In genomic region chr6:163679753-163680152, GRCh38 we compare ENCODE assay signal across 22 cellular contexts.
DNase-seq lines count a peak whose midpoint lies in the region; ATAC-seq, FAIRE-seq and TF ChIP-seq lines count a peak whose summit lies in the region.
"Had no signal": no experiment of that assay in that cellular context is flagged by ENCODE, and none has a peak within 500 bp of the region (broad histone marks: within the 10 kb centered on the region; RNA-seq: fewer than 3 reads in every experiment).

No MANE protein-coding gene starts in this region.

- peak; percentile 32 to 65 (median 37) for ATAC-seq in right lobe of liver
- no peak for ATAC-seq in HepG2
- ATAC-seq: A549; CD8-positive, alpha-beta T cell; GM23338; PC-3 had no signal

- H3K27ac ChIP-seq in right lobe of liver (no peak overlapping the region), HepG2 (ENCODE audit: extremely low read length, insufficient read depth, low read length) (no peak overlapping the region), trophoblast cell (ENCODE audit: low read depth, low read length) (no peak overlapping the region)
- H3K27ac ChIP-seq: A549 had no signal

- TF ChIP-seq CTCF in right lobe of liver (IDR thresholded peaks at IDR 0.05) (no peak), HepG2 (CRISPR knock-in tag; IDR thresholded peaks at IDR 0.05) (no peak), astrocyte of the cerebellum (IDR thresholded peaks at IDR 0.05; ENCODE audit: low read depth, low read length, missing control alignments) (no peak), fibroblast of the aortic adventitia (IDR thresholded peaks at IDR 0.05; ENCODE audit: insufficient read depth, low read length) (no peak), glutamatergic neuron (IDR thresholded peaks at IDR 0.05; ENCODE audit: partially characterized antibody, unreplicated experiment) (no peak)

- H2AFZ ChIP-seq in HepG2 (ENCODE audit: low read length): no peak overlapping the region
- no peak overlapping the region for H2AFZ ChIP-seq in trophoblast cell (ENCODE audit: insufficient read depth, low read length, poor library complexity)
- H2AFZ ChIP-seq: GM23338 had no signal

- in situ Hi-C loops in HepG2 (cut with HindIII; ENCODE audit: extremely low pct_ligation_motif_present, low pct_unique_long_range_greater_than_20kb): no loop called here
- in situ Hi-C loops in astrocyte of the cerebellum (cut with HindIII; ENCODE audit: low sequenced_read_pairs): no loop called here

- H3K4me1 Mint-ChIP-seq in glutamatergic neuron (ENCODE audit: low read depth, unreplicated experiment): no peaks in the 10 kb centered on the region
- H3K4me1 Mint-ChIP-seq: GM23338 had no signal

- FAIRE-seq in HepG2 (lab: Jason Lieb, UNC): no peak
- FAIRE-seq: A549, GM18507, HTR-8/SVneo had no signal

- no peak overlapping the region for H3K4me3 ChIP-seq in right lobe of liver
- H3K4me3 ChIP-seq in HepG2 (replicated peaks in 1 of 3; ENCODE audit: insufficient read depth in 1 of 3, low read depth in 2 of 3, low read length in 3 of 3): no peak overlapping the region
- H3K4me3 ChIP-seq in astrocyte of the cerebellum (ENCODE audit: low read depth, low read length): no peak overlapping the region
- H3K4me3 ChIP-seq in fibroblast of the aortic adventitia (ENCODE audit: low read depth, low read length): no peak overlapping the region
- no peak overlapping the region for H3K4me3 ChIP-seq in trophoblast cell (ENCODE audit: low read depth, low read length)
- H3K4me3 ChIP-seq: A549, GM23338 had no signal

- H3K9ac ChIP-seq in HepG2 (ENCODE audit: insufficient read depth, low read depth, low read length) (no peak overlapping the region), trophoblast cell (ENCODE audit: low read length) (no peak overlapping the region)

- no peaks in the 10 kb centered on the region for H3K36me3 Mint-ChIP-seq in glutamatergic neuron (ENCODE audit: unreplicated experiment)
- H3K36me3 Mint-ChIP-seq: CD8-positive, alpha-beta T cell had no signal

- no peak overlapping the region for H4K91ac ChIP-seq in trophoblast cell (ENCODE audit: low read depth, low read length)

- H3K4ac ChIP-seq in trophoblast cell (ENCODE audit: low read depth, low read length): no peak overlapping the region

- no peaks in the 10 kb centered on the region for H3K9me3 Mint-ChIP-seq in glutamatergic neuron (ENCODE audit: unreplicated experiment)

- H3K27me3 ChIP-seq in right lobe of liver (no peaks in the 10 kb centered on the region), HepG2 (ENCODE audit: control insufficient read depth in 1 of 2, insufficient read depth in 2 of 2, low read length in 2 of 2) (no peaks in the 10 kb centered on the region), trophoblast cell (ENCODE audit: insufficient read depth, low read length) (no peaks in the 10 kb centered on the region)

- WGBS in right lobe of liver (ENCODE audit: insufficient coverage, low coverage, low lambda C conversion rate, missing lambda C conversion rate): 54% methylated on average over 4 of the region's 5 CpGs
- 19% methylated on average over 5 of the region's 5 CpGs for WGBS in HepG2 (ENCODE audit: low lambda C conversion rate)
- WGBS in trophoblast cell (ENCODE audit: extremely low coverage, insufficient coverage, insufficient read length): no CpG with 5 or more reads among the region's 5 CpGs

- no peak overlapping the region for H3K18ac ChIP-seq in trophoblast cell (ENCODE audit: low read length)

- H2BK12ac ChIP-seq in trophoblast cell (ENCODE audit: low read length): no peak overlapping the region

- DNase-seq in right lobe of liver (no peak), HepG2 (ENCODE audit: low spot score) (no peak), astrocyte of the cerebellum (ENCODE audit: low read depth) (peak; percentile 8), fibroblast of the aortic adventitia (ENCODE audit: low read depth) (peak; percentile 2), glutamatergic neuron (no peak), trophoblast cell (no peak), NCI-H446 (lab: John Stamatoyannopoulos, UW) (no peak)
- DNase-seq: Calu3; CD8-positive, alpha-beta T cell; EL; HCEC 1CT; NCI-H1092 treated with DMSO at 0.1 percent for 48 hours; NCI-H1694; NCI-H2081 treated with DMSO at 0.1 percent for 48 hours; NCI-H510A treated with DMSO at 0.1 percent for 48 hours; NCI-H774; PC-3; RPMI8226 had no signal

- no peak overlapping the region for H2BK120ac ChIP-seq in trophoblast cell (ENCODE audit: insufficient read depth, low read length, poor library complexity)

- no peak overlapping the region for H2BK5ac ChIP-seq in trophoblast cell (ENCODE audit: low read depth, low read length, poor library complexity)

- H3K27me3 Mint-ChIP-seq in glutamatergic neuron (ENCODE audit: unreplicated experiment): no peaks in the 10 kb centered on the region

- TF ChIP-seq EP300 in HepG2 (IDR thresholded peaks at IDR 0.05; ENCODE audit: low read depth in 2 of 2, low read length in 2 of 2) (no peak), HepG2 (CRISPR knock-in tag; IDR thresholded peaks at IDR 0.05; ENCODE audit: borderline replicate concordance) (no peak)

- H4K8ac ChIP-seq in trophoblast cell (ENCODE audit: low read depth, low read length): no peak overlapping the region

- H2AK5ac ChIP-seq in trophoblast cell (ENCODE audit: low read length): no peak overlapping the region

- H3K4me3 Mint-ChIP-seq in glutamatergic neuron (ENCODE audit: unreplicated experiment): no peak overlapping the region
- H3K4me3 Mint-ChIP-seq: CD8-positive, alpha-beta T cell; GM23338 had no signal

- H3K36me3 ChIP-seq in right lobe of liver (no peaks in the 10 kb centered on the region), HepG2 (replicated peaks in 1 of 2; ENCODE audit: control insufficient read depth in 1 of 2, insufficient read depth in 2 of 2, low read length in 2 of 2) (no peaks in the 10 kb centered on the region), trophoblast cell (ENCODE audit: control insufficient read depth in 1 of 2, insufficient read depth in 2 of 2, low read length in 2 of 2) (no peaks in the 10 kb centered on the region)

- H3K79me1 ChIP-seq in trophoblast cell (ENCODE audit: low read length): no peaks in the 10 kb centered on the region

- H3K4me1 ChIP-seq in right lobe of liver: peaks cover 0 to 4% (median 2%) of the 10 kb centered on the region in 4 donors
- no peaks in the 10 kb centered on the region for H3K4me1 ChIP-seq in HepG2 (ENCODE audit: insufficient read depth, low read length)
- no peaks in the 10 kb centered on the region for H3K4me1 ChIP-seq in trophoblast cell (ENCODE audit: control insufficient read depth in 1 of 2, insufficient read depth in 2 of 2, low read length in 2 of 2)
- H3K4me1 ChIP-seq: A549 had no signal

- H3K9me3 ChIP-seq in right lobe of liver: no peaks in the 10 kb centered on the region
- H3K9me3 ChIP-seq in HepG2 (ENCODE audit: low read length): no peaks in the 10 kb centered on the region
- H3K9me3 ChIP-seq in trophoblast cell (ENCODE audit: insufficient read depth, low read depth, low read length): no peaks in the 10 kb centered on the region
- H3K9me3 ChIP-seq: A549 had no signal

- no peak overlapping the region for H3K23ac ChIP-seq in trophoblast cell (ENCODE audit: low read length)

- intact Hi-C loops in right lobe of liver (cut with DNase I): no loop called here
- intact Hi-C loops in HepG2 (cut with micrococcal nuclease; ENCODE audit: unreplicated experiment): no loop called here

- no TSS peak for BruUV-seq in HepG2 (replicated peaks; lab: Mats Ljungman, UMichigan)

- POLR2A ChIA-PET in HepG2 (lab: Yijun Ruan, JAX): no interaction called here

- no peaks in the 10 kb centered on the region for H4K20me1 ChIP-seq in HepG2 (ENCODE audit: insufficient read depth, low read length)

- TF ChIP-seq POLR2A in right lobe of liver (IDR thresholded peaks at IDR 0.05): no peak
- TF ChIP-seq POLR2A in HepG2 (IDR thresholded peaks at IDR 0.05; ENCODE audit: insufficient read depth in 1 of 2, low read depth in 2 of 2, low read length in 2 of 2): no peak

- CTCF ChIA-PET in HepG2 (lab: Yijun Ruan, JAX; ENCODE audit: low intra/inter-chr PET ratio, low total read pairs): no interaction called here

- no peak overlapping the region for H4K12ac ChIP-seq in trophoblast cell (ENCODE audit: low read depth, low read length)

- H3K14ac ChIP-seq in trophoblast cell (ENCODE audit: low read length): no peak overlapping the region

- TF ChIP-seq RAD21 in HepG2 (CRISPR knock-in tag; IDR thresholded peaks at IDR 0.05): no peak

- H3K79me2 ChIP-seq in HepG2 (ENCODE audit: insufficient read depth, low read length): no peaks in the 10 kb centered on the region
- no peaks in the 10 kb centered on the region for H3K79me2 ChIP-seq in trophoblast cell (ENCODE audit: control insufficient read depth, insufficient read depth, low read length, poor library complexity)

- no peak overlapping the region for H3K27ac Mint-ChIP-seq in glutamatergic neuron (ENCODE audit: unreplicated experiment)
- H3K27ac Mint-ChIP-seq: CD8-positive, alpha-beta T cell; GM23338 had no signal

- H3K4me2 ChIP-seq in HepG2 (ENCODE audit: low read depth, low read length) (no peak overlapping the region), trophoblast cell (ENCODE audit: low read length) (no peak overlapping the region)
- H3K4me2 ChIP-seq: A549, GM23338 had no signal

TF ChIP-seq in HepG2, 621 proteins besides CTCF, POLR2A, EP300 and RAD21 (continues in another document):
- TF ChIP-seq ATRX (CRISPR knock-in tag; IDR thresholded peaks at IDR 0.05; ENCODE audit: borderline replicate concordance) (no peak), ZFP41 (CRISPR knock-in tag; IDR thresholded peaks at IDR 0.05; ENCODE audit: borderline replicate concordance) (no peak), ZNF275 (CRISPR knock-in tag; IDR thresholded peaks at IDR 0.05; ENCODE audit: borderline replicate concordance) (no peak), TCF7L2 (IDR thresholded peaks at IDR 0.05; ENCODE audit: low read depth, low read length) (no peak), ZNF83 (CRISPR knock-in tag; IDR thresholded peaks at IDR 0.05; ENCODE audit: borderline replicate concordance) (no peak), SMARCC2 (IDR thresholded peaks at IDR 0.05) (no peak), FOSL2 (CRISPR knock-in tag; IDR thresholded peaks at IDR 0.05) (no peak), IKZF1 (IDR thresholded peaks at IDR 0.05) (no peak), GTF3A (CRISPR knock-in tag; conservative IDR thresholded peaks at IDR 0.05) (no peak), CHD4 (IDR thresholded peaks at IDR 0.05; ENCODE audit: borderline replicate concordance, low read length) (no peak)

Comparison
In these comparisons a context has a peak if more than half of its experiments do, and no peak if none do; other contexts are left out.
1. DNase-seq: peak in astrocyte of the cerebellum (single experiment) and fibroblast of the aortic adventitia (single experiment); none in right lobe of liver (0 of 3), HepG2 (single experiment), glutamatergic neuron (single experiment), trophoblast cell (0 of 2) and NCI-H446 (0 of 2).